ENCODE assay signal across 3 cellular contexts in genomic region chr19:46435689-46436088, GRCh38. TPM values are rescaled to one million over a fixed set of nuclear protein-coding genes. Genes with fewer than 3 reads are reported as not detected.
"Had no signal": no experiment of that assay in that cellular context is flagged by ENCODE, and none has a peak within 500 bp of the region (broad histone marks: within the 10 kb centered on the region; RNA-seq: fewer than 3 reads in every experiment).

No MANE protein-coding gene starts in this region.

RNA-seq across cellular contexts. Expression of gene PNMA8C, which starts 7.0 kb away (rescaled TPM):
- total RNA-seq: subcutaneous adipose tissue, transverse colon, upper lobe of right lung had no signal
